18 cellular contexts compared by ENCODE assay signal in genomic region chr21:45862544-45863207, GRCh38.
DNase-seq lines count a peak whose midpoint lies in the region; ATAC-seq, FAIRE-seq and TF ChIP-seq lines count a peak whose summit lies in the region.
"Had no signal": no experiment of that assay in that cellular context is flagged by ENCODE, and none has a peak within 500 bp of the region (broad histone marks: within the 10 kb centered on the region; RNA-seq: fewer than 3 reads in every experiment).

No MANE protein-coding gene starts in this region.

- no peak for DNase-seq in GM18507 (ENCODE audit: extremely low spot score, insufficient read length, low read depth)
- DNase-seq in NCI-H526 (lab: John Stamatoyannopoulos, UW): peak; percentile 13 to 66
- peak; percentile 35 for DNase-seq in endodermal cell
- DNase-seq in spleen: peak; percentile 74
- DNase-seq in small intestine: no peak
- no peak for DNase-seq in stimulated activated CD4-positive, alpha-beta T cell treated with anti-CD3 and anti-CD28 coated beads, Interleukin-4, amount 100 ng/mL, for 4 hours
- DNase-seq: ACHN; CD4-positive, CD25-positive, alpha-beta regulatory T cell; DMS79 treated with DMSO at 0.1 percent for 48 hours; GDM1; Kasumi-1; NCI-H1417; NCI-H1930; NCI-H2171 treated with DMSO at 0.1 percent for 48 hours; SJCRH30 had no signal

- H3K4me1 ChIP-seq in endodermal cell (ENCODE audit: control insufficient read depth, insufficient read depth, low read length) (no peaks in the 10 kb centered on the region), spleen (peaks cover 0 to 21% (median 0%) of the 10 kb centered on the region in 6 donors), small intestine (ENCODE audit: control insufficient read depth in 2 of 2, insufficient read depth in 1 of 2, low read depth in 1 of 2, low read length in 1 of 2) (no peaks in the 10 kb centered on the region)

- no peak for ATAC-seq in GM21423 (IDR thresholded peaks at IDR 0.05; ENCODE audit: unreplicated experiment)

- 80 to 92% methylated on average over 9 of the region's 9 CpGs for WGBS in endodermal cell (ENCODE audit: insufficient coverage in 1 of 2, insufficient read length in 1 of 2), 2 experiments
- 69 to 87% (median 84%) methylated on average over 9 of the region's 9 CpGs for WGBS in spleen, 5 donors
- 73 to 75% (median 74%) methylated on average over 9 of the region's 9 CpGs for WGBS in small intestine, 3 donors

- H3K9ac ChIP-seq in endodermal cell (ENCODE audit: extremely low read depth, low read length, poor library complexity, severe bottlenecking): no peak overlapping the region

- no peak overlapping the region for H3K27ac Mint-ChIP-seq in endodermal cell

- H3K4me3 ChIP-seq in endodermal cell (ENCODE audit: low read length) (no peak overlapping the region), spleen (no peak overlapping the region), small intestine (ENCODE audit: low read depth in 1 of 2, low read length in 2 of 2) (no peak overlapping the region)
- H3K4me3 ChIP-seq: SJCRH30 had no signal

- no peaks in the 10 kb centered on the region for H3K9me3 ChIP-seq in endodermal cell (ENCODE audit: control insufficient read depth, low read length)
- H3K9me3 ChIP-seq in spleen: no peaks in the 10 kb centered on the region
- H3K9me3 ChIP-seq in small intestine (ENCODE audit: control insufficient read depth, low read depth): no peaks in the 10 kb centered on the region
- H3K9me3 ChIP-seq: SJCRH30 had no signal

- H3K4me1 Mint-ChIP-seq in endodermal cell: peaks cover 6% of the 10 kb centered on the region
- H3K4me1 Mint-ChIP-seq: CD4-positive, CD25-positive, alpha-beta regulatory T cell had no signal

- H3K27ac ChIP-seq in endodermal cell (ENCODE audit: low read depth, low read length) (no peak overlapping the region), spleen (no peak overlapping the region), small intestine (ENCODE audit: low read depth in 1 of 2, low read length in 1 of 2) (no peak overlapping the region)
- H3K27ac ChIP-seq: RWPE1, SJCRH30 had no signal

- H3K4me3 Mint-ChIP-seq in endodermal cell: no peak overlapping the region
- H3K4me3 Mint-ChIP-seq: CD4-positive, CD25-positive, alpha-beta regulatory T cell had no signal

- H3K27me3 ChIP-seq in endodermal cell (ENCODE audit: control insufficient read depth, insufficient read depth, low read length, poor library complexity, severe bottlenecking) (no peaks in the 10 kb centered on the region), spleen (replicated peaks in 1 of 7) (no peaks in the 10 kb centered on the region), small intestine (ENCODE audit: control insufficient read depth in 2 of 2, insufficient read depth in 2 of 2, low read length in 2 of 2) (no peaks in the 10 kb centered on the region)
- H3K27me3 ChIP-seq: SJCRH30 had no signal

- TF ChIP-seq CTCF in endodermal cell (conservative IDR thresholded peaks at IDR 0.05): no peak
- TF ChIP-seq CTCF in spleen (IDR thresholded peaks at IDR 0.05 in 8 of 11, conservative IDR thresholded peaks at IDR 0.05 in 3 of 11): no peak

- TF ChIP-seq POLR2A in spleen (IDR thresholded peaks at IDR 0.05): no peak

- FAIRE-seq in GM18507 (lab: Jason Lieb, UNC): peak; percentile 45
- no peak for FAIRE-seq in small intestine (lab: Jason Lieb, UNC)
- FAIRE-seq: H54 had no signal

- H3K36me3 Mint-ChIP-seq in endodermal cell (ENCODE audit: low read depth): no peaks in the 10 kb centered on the region
- H3K36me3 Mint-ChIP-seq: CD4-positive, CD25-positive, alpha-beta regulatory T cell had no signal

- intact Hi-C loops in spleen (cut with DNase I; ENCODE audit: low total_unique reads): no loop called here

- no peaks in the 10 kb centered on the region for H3K36me3 ChIP-seq in endodermal cell (ENCODE audit: control insufficient read depth, insufficient read depth, low read length)
- peaks cover 0 to 7% (median 0%) of the 10 kb centered on the region in 6 donors for H3K36me3 ChIP-seq in spleen
- H3K36me3 ChIP-seq in small intestine (ENCODE audit: control insufficient read depth in 2 of 2, insufficient read depth in 2 of 2, low read length in 2 of 2): no peaks in the 10 kb centered on the region
- H3K36me3 ChIP-seq: SJCRH30 had no signal

- no peaks in the 10 kb centered on the region for H3K27me3 Mint-ChIP-seq in endodermal cell (ENCODE audit: insufficient read depth)
- H3K27me3 Mint-ChIP-seq: CD4-positive, CD25-positive, alpha-beta regulatory T cell had no signal

- no peaks in the 10 kb centered on the region for H3K9me3 Mint-ChIP-seq in endodermal cell

Comparison
In these comparisons a context has a peak if more than half of its experiments do, and no peak if none do; other contexts are left out.
1. DNase-seq: peak in NCI-H526 (2 of 2), endodermal cell (single experiment) and spleen (single experiment); none in GM18507 (single experiment), small intestine (single experiment) and stimulated activated CD4-positive, alpha-beta T cell treated with anti-CD3 and anti-CD28 coated beads, Interleukin-4, amount 100 ng/mL, for 4 hours (0 of 2).